ENCODE assay signal across 8 cellular contexts in genomic region chr17:65027305-65027704, GRCh38. TPM values are rescaled to one million over a fixed set of nuclear protein-coding genes. Genes with fewer than 3 reads are reported as not detected.
DNase-seq lines count a peak whose midpoint lies in the region; ATAC-seq, FAIRE-seq and TF ChIP-seq lines count a peak whose summit lies in the region.

No MANE protein-coding gene starts in this region.

- CTCF ChIA-PET in SK-N-SH (lab: Yijun Ruan, JAX), result interaction anchor here (0.6 to 2.8 kb wide), 7 partner anchors 9 to 66 kb away, joined by 3 to 14 read pairs (median 4); no protein-coding TSS in a partner anchor
- CTCF ChIA-PET in K562 (lab: Yijun Ruan, JAX; ENCODE audit: low intra/inter-chr PET ratio), result no interaction called here

- FAIRE-seq in K562 (lab: Jason Lieb, UNC), result peak; percentile 71

- H3K4me1 Mint-ChIP-seq in natural killer cell, result peaks cover 78 to 81% of the 10 kb centered on the region in 2 donors

- H3K36me3 ChIP-seq in SK-N-SH (replicated peaks in 1 of 2; ENCODE audit: control insufficient read depth in 1 of 2, insufficient read depth in 2 of 2, low read length in 1 of 2) (peaks cover 0 to 11% of the 10 kb centered on the region in 2 experiments), K562 (ENCODE audit: control insufficient read depth, insufficient read depth, low read length) (peaks cover 6% of the 10 kb centered on the region; the same call in 2 of the 3 replicates)

- TF ChIP-seq POLR2A in K562 (conservative IDR thresholded peaks at IDR 0.05), result no peak

- peaks cover 26% of the 10 kb centered on the region for H3F3A ChIP-seq in SK-N-SH (replicated peaks; ENCODE audit: insufficient read depth)

- H3K4me1 ChIP-seq in SK-N-SH (ENCODE audit: control insufficient read depth in 1 of 2, insufficient read depth in 2 of 2, low read depth in 1 of 2, low read length in 1 of 2) (peaks cover 4 to 18% of the 10 kb centered on the region in 2 experiments), K562 (replicated peaks in 1 of 2; ENCODE audit: control insufficient read depth in 2 of 2, insufficient read depth in 2 of 2, low read length in 2 of 2) (peaks cover 2 to 5% of the 10 kb centered on the region in 2 experiments; a peak in 2 of 5 replicates)

- ATAC-seq in HG02884 (IDR thresholded peaks at IDR 0.05; ENCODE audit: unreplicated experiment), result peak; percentile 48
- peak; percentile 91 for ATAC-seq in K562
- peak; percentile 69 to 77 (median 69) for ATAC-seq in natural killer cell
- no peak for ATAC-seq in HG03025 (IDR thresholded peaks at IDR 0.05; ENCODE audit: low FRiP score, unreplicated experiment)

- no peak for TF ChIP-seq EP300 in SK-N-SH (IDR thresholded peaks at IDR 0.05; ENCODE audit: borderline replicate concordance in 1 of 2, low read depth in 1 of 2, low read length in 1 of 2)
- no peak for TF ChIP-seq EP300 in K562 (IDR thresholded peaks at IDR 0.05; ENCODE audit: low read length)

- no peak for TF ChIP-seq RAD21 in SK-N-SH (IDR thresholded peaks at IDR 0.05; ENCODE audit: low read length)
- TF ChIP-seq RAD21 in K562 (CRISPR knock-in tag; conservative IDR thresholded peaks at IDR 0.05 in 1 of 2, IDR thresholded peaks at IDR 0.05 in 1 of 2), result no peak

- DNase-seq in DMS53 treated with DMSO at 0.1 percent for 48 hours (lab: John Stamatoyannopoulos, UW; ENCODE audit: unreplicated experiment), result peak; percentile 13
- DNase-seq in SK-N-SH, result peak; percentile 52
- peak; percentile 53 to 55 (median 54) for DNase-seq in K562 (ENCODE audit: extremely low read depth in 1 of 4, low spot score in 3 of 4)
- peak; percentile 48 for DNase-seq in natural killer cell
- DNase-seq in DMS79 (lab: John Stamatoyannopoulos, UW), result no peak
- DNase-seq in NCI-H1436 treated with DMSO at 0.1 percent for 48 hours (lab: John Stamatoyannopoulos, UW), result no peak

- H3K4me3 Mint-ChIP-seq in natural killer cell, result peak overlapping the region; percentile 59

- H3K79me2 ChIP-seq in SK-N-SH (ENCODE audit: insufficient read depth) (peaks cover 100% of the 10 kb centered on the region), K562 (ENCODE audit: control insufficient read depth, insufficient read depth, low read length) (peaks cover 83% of the 10 kb centered on the region)

- H4K20me1 ChIP-seq in SK-N-SH (ENCODE audit: insufficient read depth) (peaks cover 93% of the 10 kb centered on the region), K562 (replicated peaks; ENCODE audit: control insufficient read depth, insufficient read depth, low read length) (no peaks in the 10 kb centered on the region; the same call in 1 of the 2 replicates)

- H3K9me3 Mint-ChIP-seq in natural killer cell, result no peaks in the 10 kb centered on the region

- H3K27me3 ChIP-seq in SK-N-SH (ENCODE audit: insufficient read depth), result no peaks in the 10 kb centered on the region
- H3K27me3 ChIP-seq in K562 (ENCODE audit: control insufficient read depth in 2 of 2, insufficient read depth in 2 of 2, low read length in 2 of 2), result no peaks in the 10 kb centered on the region

- no peaks in the 10 kb centered on the region for H3K9me2 ChIP-seq in SK-N-SH

- no peak overlapping the region for H3K4me3 ChIP-seq in SK-N-SH (ENCODE audit: low read depth in 2 of 2, low read length in 1 of 2)
- H3K4me3 ChIP-seq in K562, result no peak overlapping the region

- intact Hi-C loops in K562 (cut with micrococcal nuclease) (no loop called here), natural killer cell (cut with micrococcal nuclease) (loop anchor here (1.0 kb wide), 1 partner anchor 41 kb away; no protein-coding TSS in a partner anchor)

- BruUV-seq in K562 (replicated peaks; lab: Mats Ljungman, UMichigan), result no TSS peak

- H3K27ac ChIP-seq in SK-N-SH (ENCODE audit: low read depth in 2 of 2, low read length in 1 of 2) (peak overlapping the region in 1 of 2 experiments; percentile 25; a peak in 1 of 4 replicates), K562 (ENCODE audit: extremely low read depth, low read depth, low read length) (0 out of 3 replicates have a peak overlapping the region, but pooled peaks have one; percentile 24)

- in situ Hi-C loops in K562 (cut with MboI), result no loop called here

- H2AFZ ChIP-seq in SK-N-SH (ENCODE audit: low read depth) (no peak overlapping the region), K562 (ENCODE audit: low read depth, low read length) (no peak overlapping the region)

- no peaks in the 10 kb centered on the region for H3K9me1 ChIP-seq in K562 (ENCODE audit: control insufficient read depth, insufficient read depth, low read length)

- H3K9ac ChIP-seq in SK-N-SH (no peak overlapping the region), K562 (ENCODE audit: insufficient read depth in 1 of 2, low read depth in 2 of 2, low read length in 2 of 2) (no peak overlapping the region)

- 70% methylated on average over 2 of the region's 2 CpGs for WGBS in SK-N-SH (ENCODE audit: low lambda C conversion rate)
- 37% methylated on average over 2 of the region's 2 CpGs for WGBS in K562 (ENCODE audit: insufficient coverage, low coverage, missing lambda C conversion rate)

- H3K27ac Mint-ChIP-seq in natural killer cell, result peak overlapping the region; percentile 68 to 86

- no peaks in the 10 kb centered on the region for H3K36me3 Mint-ChIP-seq in natural killer cell

- TF ChIP-seq CTCF in SK-N-SH (IDR thresholded peaks at IDR 0.05) (peak; percentile 68), K562 (IDR thresholded peaks at IDR 0.05 in 2 of 3, conservative IDR thresholded peaks at IDR 0.05 in 1 of 3; ENCODE audit: insufficient read depth in 2 of 3, low read depth in 1 of 3, low read length in 3 of 3) (peak; percentile 31 to 40 (median 33); a peak in 3 of 6 replicates), natural killer cell (IDR thresholded peaks at IDR 0.05) (peak; percentile 64)

- POLR2A ChIA-PET in SK-N-SH (lab: Yijun Ruan, JAX) (no interaction called here), K562 (lab: Yijun Ruan, JAX) (no interaction called here)

- H3K27me3 Mint-ChIP-seq in natural killer cell (ENCODE audit: low read depth in 2 of 2), result no peaks in the 10 kb centered on the region

- H3K9me3 ChIP-seq in SK-N-SH (no peaks in the 10 kb centered on the region), K562 (replicated peaks; ENCODE audit: control insufficient read depth, insufficient read depth, low read depth, low read length) (no peaks in the 10 kb centered on the region)

- H3K4me2 ChIP-seq in SK-N-SH (no peak overlapping the region), K562 (ENCODE audit: insufficient read depth, low read length) (no peak overlapping the region)

TF ChIP-seq in SK-N-SH, 30 proteins besides CTCF, POLR2A, EP300 and RAD21:
- TF ChIP-seq FOSL2 (IDR thresholded peaks at IDR 0.05; ENCODE audit: borderline replicate concordance, low read depth), result peak; percentile 63; the same call in 1 of the 2 replicates
- TF ChIP-seq RCOR1 (IDR thresholded peaks at IDR 0.05; ENCODE audit: low read length), result no peak
- peak; percentile 47 for TF ChIP-seq JUND (IDR thresholded peaks at IDR 0.05)
- 0 out of 2 replicates have a peak, but pooled peaks have one; percentile 16 for TF ChIP-seq TCF12 (IDR thresholded peaks at IDR 0.05)

TF ChIP-seq in K562, 482 proteins besides CTCF, POLR2A, EP300 and RAD21 (continues in another document):
- TF ChIP-seq SNRNP70 (optimal IDR thresholded peaks at IDR 0.05; ENCODE audit: low read depth, low read length) (no peak), HMGN3 (IDR thresholded peaks at IDR 0.05; ENCODE audit: borderline replicate concordance, extremely low read depth, insufficient read length, low read depth, low read length) (no peak), ZNF561 (CRISPR knock-in tag; conservative IDR thresholded peaks at IDR 0.05) (no peak), SNAPC5 (CRISPR knock-in tag; IDR thresholded peaks at IDR 0.05) (no peak), PHB (CRISPR knock-in tag; IDR thresholded peaks at IDR 0.05) (no peak), ARID1B (IDR thresholded peaks at IDR 0.05) (peak; percentile 38), FOSL1 (tag; conservative IDR thresholded peaks at IDR 0.05) (peak; percentile 76)

RNA-seq across cellular contexts. Expression of gene GNA13, which starts 29.2 kb away (rescaled TPM):
- polyA plus RNA-seq in SK-N-SH (2012; rRNA removed), result 14.5 and 19.0 TPM in 2 replicates
- polyA plus RNA-seq in SK-N-SH (2012; cell fraction: cytosol; rRNA removed), result 23.4 and 24.8 TPM in 2 replicates
- polyA plus RNA-seq in SK-N-SH (2012; cell fraction: nucleus; rRNA removed), result 6.3 and 13.2 TPM in 2 replicates
- 12.0 and 26.6 TPM in 2 replicates for total RNA-seq in K562 (2011; cell fraction: chromatin; rRNA removed; ENCODE audit: low replicate concordance)
- 8.8 and 10.1 TPM in 2 replicates for total RNA-seq in K562 (2011; cell fraction: nucleolus; rRNA removed)
- total RNA-seq in K562 (2011; cell fraction: nucleoplasm; rRNA removed), result 17.5 and 28.5 TPM in 2 replicates
- total RNA-seq in K562 (2014; rRNA removed), result 20.5 and 22.2 TPM in 2 replicates
- total RNA-seq in K562 (2014; rRNA removed; fragmentation: Illumina TruSeq; extraction: Trizol), result 38.7 and 44.2 TPM in 2 replicates
- total RNA-seq in K562 (2015; rRNA removed; fragmentation: Illumina TruSeq; extraction: Trizol), result 35.6 and 38.0 TPM in 2 replicates
- 29.4 and 30.8 TPM in 2 replicates for total RNA-seq in K562 (2021)
- polyA plus RNA-seq in K562 (2011; rRNA removed), result 29.3 and 40.5 TPM in 2 replicates
- 9.9 and 17.5 TPM in 2 replicates for polyA plus RNA-seq in K562 (2011; cell fraction: cytosol; rRNA removed)
- 8.6 and 13.7 TPM in 2 replicates for polyA plus RNA-seq in K562 (2011; cell fraction: nucleus; rRNA removed)
- 21.4 and 28.1 TPM in 2 replicates for polyA plus RNA-seq in K562 (2012)
- polyA plus RNA-seq in K562 (2014; fragmentation: Illumina TruSeq; extraction: Trizol), result 27.6 and 31.3 TPM in 2 replicates
- polyA plus RNA-seq in K562 (2014; fragmentation: Nextera tagmentation; extraction: Ambion mirVana), result 10 to 100 TPM in 1 of 2 experiments, 1 to 10 TPM in 1; 9.3 to 11.9 TPM
- 15.5 and 19.2 TPM in 2 replicates for polyA plus RNA-seq in K562 (2014; rRNA removed)
- 67.1 and 72.1 TPM in 2 replicates for polyA minus RNA-seq in K562 (2011; rRNA and poly(A)+ RNA removed)
- polyA minus RNA-seq in K562 (2011; cell fraction: cytosol; rRNA and poly(A)+ RNA removed), result 15.6 and 21.8 TPM in 2 replicates
- polyA minus RNA-seq in K562 (2011; cell fraction: nucleus; rRNA and poly(A)+ RNA removed), result 10.1 and 17.4 TPM in 2 replicates
- 100 to 1,000 TPM; 151 to 165 (median 161) TPM for total RNA-seq in natural killer cell

Comparison
In these comparisons a context has a peak if more than half of its experiments do, and no peak if none do; other contexts are left out.
1. DNase-seq: peak in DMS53 treated with DMSO at 0.1 percent for 48 hours (single experiment), SK-N-SH (single experiment), K562 (4 of 4) and natural killer cell (single experiment); none in DMS79 (single experiment) and NCI-H1436 treated with DMSO at 0.1 percent for 48 hours (single experiment).
2. Peak in every context shown above with its lines, with median percentiles within 50 percentile points of each other: CTCF ChIP-seq.